Comparison of ENCODE assay signal across 14 cellular contexts in genomic region chr1:46490603-46491499, GRCh38. TPM values are rescaled to one million over a fixed set of nuclear protein-coding genes. Genes with fewer than 3 reads are reported as not detected.
DNase-seq lines count a peak whose midpoint lies in the region; ATAC-seq and TF ChIP-seq lines count a peak whose summit lies in the region.
"Had no signal": no experiment of that assay in that cellular context is flagged by ENCODE, and none has a peak within 500 bp of the region (broad histone marks: within the 10 kb centered on the region; RNA-seq: fewer than 3 reads in every experiment).

No MANE protein-coding gene starts in this region.

- H3K4me3 Mint-ChIP-seq in activated CD4-positive, alpha-beta T cell treated with anti-CD3 and anti-CD28 coated beads, Interleukin-2, amount 10 ng/mL, durations not matched to agents 24 days and 14 days = no peak overlapping the region
- no peak overlapping the region for H3K4me3 Mint-ChIP-seq in activated CD4-positive, alpha-beta T cell treated with anti-CD3 and anti-CD28 coated beads for 36 hours
- no peak overlapping the region for H3K4me3 Mint-ChIP-seq in natural killer cell

- H3K9ac ChIP-seq in adipocyte (ENCODE audit: low read length) (no peak overlapping the region), iPS-20b (ENCODE audit: low read depth, low read length) (no peak overlapping the region)

- no peak overlapping the region for H3K27ac ChIP-seq in iPS-20b (ENCODE audit: low read length)
- no peak overlapping the region for H3K27ac ChIP-seq in spleen
- H3K27ac ChIP-seq in sigmoid colon = no peak overlapping the region
- no peak overlapping the region for H3K27ac ChIP-seq in thyroid gland
- H3K27ac ChIP-seq: SK-N-MC had no signal

- CTCF ChIA-PET in activated CD4-positive, alpha-beta T cell treated with anti-CD3 and anti-CD28 coated beads for 36 hours (lab: Charles Lee) = interaction anchor here (0.8 kb wide), 1 partner anchor 10 kb away, joined by 3 read pairs; no protein-coding TSS in a partner anchor

- H3K36me3 Mint-ChIP-seq in activated CD4-positive, alpha-beta T cell treated with anti-CD3 and anti-CD28 coated beads, Interleukin-2, amount 10 ng/mL, durations not matched to agents 24 days and 14 days (ENCODE audit: low read depth) = peaks cover 5% of the 10 kb centered on the region
- H3K36me3 Mint-ChIP-seq in activated CD4-positive, alpha-beta T cell treated with anti-CD3 and anti-CD28 coated beads for 36 hours (ENCODE audit: low read depth) = no peaks in the 10 kb centered on the region
- no peaks in the 10 kb centered on the region for H3K36me3 Mint-ChIP-seq in natural killer cell

- POLR2A ChIA-PET in activated CD4-positive, alpha-beta T cell treated with anti-CD3 and anti-CD28 coated beads for 36 hours (lab: Charles Lee) = interaction anchor here (0.6 kb wide), 1 partner anchor 393 kb away, joined by 3 read pairs; no protein-coding TSS in a partner anchor

- TF ChIP-seq CTCF in spleen (IDR thresholded peaks at IDR 0.05 in 8 of 11, conservative IDR thresholded peaks at IDR 0.05 in 3 of 11) (no peak), natural killer cell (IDR thresholded peaks at IDR 0.05) (no peak), sigmoid colon (IDR thresholded peaks at IDR 0.05) (no peak), thyroid gland (IDR thresholded peaks at IDR 0.05) (no peak)

- no peak for ATAC-seq in activated CD4-positive, alpha-beta T cell treated with anti-CD3 and anti-CD28 coated beads for 36 hours
- no peak for ATAC-seq in natural killer cell
- ATAC-seq: stimulated activated naive CD8-positive, alpha-beta T cell treated with anti-CD3 and anti-CD28 coated beads, Interleukin-15, Interleukin-2, amounts not matched to agents 100 U/mL and 50 U/mL, for 24 hours had no signal

- WGBS in spleen, 5 donors = 5 to 8% (median 6%) methylated on average over 53 to 60 of the region's 60 CpGs
- WGBS in sigmoid colon, 2 donors = 5 to 6% methylated on average over 60 of the region's 60 CpGs
- WGBS in thyroid gland, 2 donors = 8 to 9% methylated on average over 42 to 47 of the region's 60 CpGs

- no peak overlapping the region for H3K27ac Mint-ChIP-seq in activated CD4-positive, alpha-beta T cell treated with anti-CD3 and anti-CD28 coated beads, Interleukin-2, amount 10 ng/mL, durations not matched to agents 24 days and 14 days
- no peak overlapping the region for H3K27ac Mint-ChIP-seq in activated CD4-positive, alpha-beta T cell treated with anti-CD3 and anti-CD28 coated beads for 36 hours
- H3K27ac Mint-ChIP-seq in natural killer cell = no peak overlapping the region

- DNase-seq in activated CD4-positive, alpha-beta T cell treated with anti-CD3 and anti-CD28 coated beads, Interleukin-2, amount 10 ng/mL, durations not matched to agents 24 days and 14 days = peak; percentile 63
- no peak for DNase-seq in activated CD4-positive, alpha-beta T cell treated with anti-CD3 and anti-CD28 coated beads for 36 hours
- DNase-seq in adipocyte (ENCODE audit: low read depth) (peak; percentile 8), spleen (peak; percentile 59), natural killer cell (no peak), sigmoid colon (no peak), thyroid gland (no peak)
- DNase-seq: 8988T; activated CD4-positive, alpha-beta T cell treated with anti-CD3 and anti-CD28 coated beads, Interleukin-2, amount 50 U/mL, for 1 hour; DMS 273 treated with DMSO at 0.1 percent for 48 hours; head of caudate nucleus; stimulated activated naive CD8-positive, alpha-beta T cell treated with anti-CD3 and anti-CD28 coated beads, Interleukin-15, Interleukin-2, amounts not matched to agents 100 U/mL and 50 U/mL, for 24 hours had no signal

- peaks cover 93% of the 10 kb centered on the region for H3K27me3 Mint-ChIP-seq in activated CD4-positive, alpha-beta T cell treated with anti-CD3 and anti-CD28 coated beads, Interleukin-2, amount 10 ng/mL, durations not matched to agents 24 days and 14 days
- H3K27me3 Mint-ChIP-seq in activated CD4-positive, alpha-beta T cell treated with anti-CD3 and anti-CD28 coated beads for 36 hours = peaks cover 77% of the 10 kb centered on the region
- H3K27me3 Mint-ChIP-seq in natural killer cell (ENCODE audit: low read depth in 2 of 2) = peaks cover 80 to 86% of the 10 kb centered on the region in 2 donors

- H3K4me1 ChIP-seq in adipocyte (ENCODE audit: control insufficient read depth, insufficient read depth, low read length) (peaks cover 9% of the 10 kb centered on the region), iPS-20b (ENCODE audit: insufficient read depth, low read length) (peaks cover 12% of the 10 kb centered on the region), spleen (peaks cover 8 to 34% (median 24%) of the 10 kb centered on the region in 6 donors), sigmoid colon (peaks cover 0 to 28% (median 22%) of the 10 kb centered on the region in 4 donors), thyroid gland (peaks cover 15 to 24% of the 10 kb centered on the region in 2 donors)

- peaks cover 22% of the 10 kb centered on the region for H3K4me1 Mint-ChIP-seq in activated CD4-positive, alpha-beta T cell treated with anti-CD3 and anti-CD28 coated beads, Interleukin-2, amount 10 ng/mL, durations not matched to agents 24 days and 14 days
- peaks cover 22% of the 10 kb centered on the region for H3K4me1 Mint-ChIP-seq in activated CD4-positive, alpha-beta T cell treated with anti-CD3 and anti-CD28 coated beads for 36 hours
- peaks cover 6 to 12% of the 10 kb centered on the region in 2 donors for H3K4me1 Mint-ChIP-seq in natural killer cell

- no peaks in the 10 kb centered on the region for H3K36me3 ChIP-seq in adipocyte (ENCODE audit: control insufficient read depth, insufficient read depth, low read length, severe bottlenecking)
- H3K36me3 ChIP-seq in iPS-20b (ENCODE audit: insufficient read depth, low read depth, low read length) = no peaks in the 10 kb centered on the region
- H3K36me3 ChIP-seq in spleen = no peaks in the 10 kb centered on the region
- H3K36me3 ChIP-seq in sigmoid colon = no peaks in the 10 kb centered on the region
- no peaks in the 10 kb centered on the region for H3K36me3 ChIP-seq in thyroid gland

- H3K9me3 ChIP-seq in adipocyte (ENCODE audit: control insufficient read depth, low read length) = peaks cover 5% of the 10 kb centered on the region
- peaks cover 4% of the 10 kb centered on the region; the same call in 1 of the 2 replicates for H3K9me3 ChIP-seq in iPS-20b (ENCODE audit: insufficient read depth, low read depth, low read length)
- no peaks in the 10 kb centered on the region for H3K9me3 ChIP-seq in spleen
- H3K9me3 ChIP-seq in sigmoid colon = no peaks in the 10 kb centered on the region
- H3K9me3 ChIP-seq in thyroid gland = no peaks in the 10 kb centered on the region

- no peak for TF ChIP-seq POLR2A in spleen (IDR thresholded peaks at IDR 0.05)
- no peak for TF ChIP-seq POLR2A in sigmoid colon (IDR thresholded peaks at IDR 0.05)
- TF ChIP-seq POLR2A in thyroid gland (IDR thresholded peaks at IDR 0.05) = no peak

- H3K27me3 ChIP-seq in adipocyte (replicated peaks; ENCODE audit: control insufficient read depth, insufficient read depth, low read length) = peaks cover 92% of the 10 kb centered on the region
- H3K27me3 ChIP-seq in iPS-20b (ENCODE audit: insufficient read depth, low read length) = peaks cover 100% of the 10 kb centered on the region
- H3K27me3 ChIP-seq in spleen (replicated peaks in 1 of 7) = peaks cover 11 to 100% (median 92%) of the 10 kb centered on the region in 7 donors
- peaks cover 66 to 99% (median 87%) of the 10 kb centered on the region in 3 donors for H3K27me3 ChIP-seq in sigmoid colon
- peaks cover 32% of the 10 kb centered on the region for H3K27me3 ChIP-seq in thyroid gland

- H3K4me3 ChIP-seq in adipocyte (ENCODE audit: low read length) (no peak overlapping the region), iPS-20b (ENCODE audit: low read length) (peak overlapping the region; percentile 66; the same call in 1 of the 2 replicates), spleen (peak overlapping the region in 2 of 8 donors; percentile 35 to 62), sigmoid colon (peak overlapping the region in 2 of 4 donors; percentile 38 to 44), thyroid gland (replicated peaks in 1 of 3) (no peak overlapping the region)

- no peak for TF ChIP-seq EP300 in sigmoid colon (IDR thresholded peaks at IDR 0.05)

- H3K9me3 Mint-ChIP-seq in activated CD4-positive, alpha-beta T cell treated with anti-CD3 and anti-CD28 coated beads, Interleukin-2, amount 10 ng/mL, durations not matched to agents 24 days and 14 days = no peaks in the 10 kb centered on the region
- H3K9me3 Mint-ChIP-seq in activated CD4-positive, alpha-beta T cell treated with anti-CD3 and anti-CD28 coated beads for 36 hours (ENCODE audit: low read depth) = no peaks in the 10 kb centered on the region
- H3K9me3 Mint-ChIP-seq in natural killer cell = no peaks in the 10 kb centered on the region

- intact Hi-C loops in activated CD4-positive, alpha-beta T cell treated with anti-CD3 and anti-CD28 coated beads, Interleukin-2, amount 10 ng/mL, durations not matched to agents 24 days and 14 days (cut with micrococcal nuclease) = no loop called here
- intact Hi-C loops in activated CD4-positive, alpha-beta T cell treated with anti-CD3 and anti-CD28 coated beads for 36 hours (cut with DNase I, micrococcal nuclease) = loop anchor here in 1 of 2 experiments (5.0 kb wide), 1 partner anchor 741 kb away; the partner anchor contains the start of gene TAL1
- intact Hi-C loops in spleen (cut with DNase I; ENCODE audit: low total_unique reads) (no loop called here), natural killer cell (cut with micrococcal nuclease) (no loop called here), sigmoid colon (cut with DNase I) (no loop called here), thyroid gland (cut with DNase I) (no loop called here)

RNA-seq across cellular contexts. Expression of gene DMBX1, which starts 1.2 kb away (rescaled TPM):
- total RNA-seq in activated CD4-positive, alpha-beta T cell treated with anti-CD3 and anti-CD28 coated beads, Interleukin-2, amount 10 ng/mL, durations not matched to agents 24 days and 14 days = 0.07 TPM in 1 of 2 replicates, not detected in the other
- total RNA-seq in activated CD4-positive, alpha-beta T cell treated with anti-CD3 and anti-CD28 coated beads for 36 hours = under 1 TPM in 1 of 2 experiments, not detected in 1; 0.05 TPM
- total RNA-seq in spleen (not detected), natural killer cell (not detected), sigmoid colon (not detected), thyroid gland (not detected)
- polyA plus RNA-seq in spleen (not detected), sigmoid colon (not detected)

Comparison
In these comparisons a context has a peak if more than half of its experiments do, and no peak if none do; other contexts are left out.
1. DNase-seq: peak in activated CD4-positive, alpha-beta T cell treated with anti-CD3 and anti-CD28 coated beads, Interleukin-2, amount 10 ng/mL, durations not matched to agents 24 days and 14 days (single experiment), adipocyte (single experiment) and spleen (single experiment); none in activated CD4-positive, alpha-beta T cell treated with anti-CD3 and anti-CD28 coated beads for 36 hours (single experiment), natural killer cell (single experiment), sigmoid colon (single experiment) and thyroid gland (0 of 2).